In the genomic region with DNA sequence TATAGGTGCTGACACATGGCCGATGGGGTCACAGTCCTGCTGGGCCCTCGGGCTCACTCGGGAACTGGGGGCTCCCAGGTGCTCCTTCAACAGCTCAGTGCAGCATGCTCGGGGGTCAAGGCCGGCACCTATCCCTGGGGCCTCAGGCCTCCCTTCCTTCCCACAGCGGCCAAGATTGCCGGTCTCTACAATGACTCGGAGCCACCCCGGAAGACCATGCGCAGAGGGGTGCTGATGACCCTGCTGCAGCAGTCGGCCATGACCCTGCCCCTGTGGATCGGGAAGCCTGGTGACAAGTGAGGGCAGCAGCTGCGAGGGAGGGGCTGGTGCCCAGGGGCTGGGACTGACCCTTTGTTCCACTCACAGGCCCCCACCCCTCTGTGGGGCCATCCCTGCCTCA, we compare ENCODE assay signal across 22 cellular contexts. TPM values are rescaled to one million over a fixed set of nuclear protein-coding genes. Genes with fewer than 3 reads are reported as not detected.
DNase-seq lines count a peak whose midpoint lies in the region; ATAC-seq, FAIRE-seq and TF ChIP-seq lines count a peak whose summit lies in the region.
"Had no signal": no experiment of that assay in that cellular context is flagged by ENCODE, and none has a peak within 500 bp of the region (broad histone marks: within the 10 kb centered on the region; RNA-seq: fewer than 3 reads in every experiment).

No MANE protein-coding gene starts in this region.

- no peak overlapping the region for H3K4me3 ChIP-seq in kidney (ENCODE audit: low read length in 2 of 2)
- no peak overlapping the region for H3K4me3 ChIP-seq in osteoblast (ENCODE audit: insufficient read depth, low read length)
- H3K4me3 ChIP-seq in brain microvascular endothelial cell (ENCODE audit: low read depth, low read length): no peak overlapping the region
- H3K4me3 ChIP-seq: BLaER1 had no signal

- no peak overlapping the region for H2AFZ ChIP-seq in osteoblast (ENCODE audit: low read length)

- no peak for FAIRE-seq in kidney (lab: Jason Lieb, UNC)
- FAIRE-seq: A204.1, D721Med, G401.6, GM12891, GM19239 had no signal

- no peaks in the 10 kb centered on the region for H3K79me2 ChIP-seq in osteoblast (ENCODE audit: insufficient read depth, low read length)

- no peak for ATAC-seq in GM21360 (IDR thresholded peaks at IDR 0.05; ENCODE audit: unreplicated experiment)
- ATAC-seq: CD8-positive, alpha-beta T cell had no signal

- H3K4me1 Mint-ChIP-seq in CD14-positive monocyte: no peaks in the 10 kb centered on the region

- H3K4me3 Mint-ChIP-seq in CD14-positive monocyte: peak overlapping the region in 1 of 2 donors; percentile 16
- H3K4me3 Mint-ChIP-seq: CD4-positive, alpha-beta T cell; CD8-positive, alpha-beta T cell had no signal

- H4K20me1 ChIP-seq in osteoblast (ENCODE audit: insufficient read depth, low read length): no peaks in the 10 kb centered on the region
- H4K20me1 ChIP-seq: BLaER1 had no signal

- H3K4me1 ChIP-seq in kidney (ENCODE audit: control insufficient read depth in 1 of 2, insufficient read depth in 1 of 2, low read depth in 1 of 2, low read length in 2 of 2) (no peaks in the 10 kb centered on the region), osteoblast (ENCODE audit: insufficient read depth, low read length) (no peaks in the 10 kb centered on the region)
- H3K4me1 ChIP-seq: BE2C, BLaER1, Caco-2 had no signal

- in situ Hi-C loops in brain microvascular endothelial cell (cut with HindIII; ENCODE audit: low pct_ligation_motif_present, low sequenced_read_pairs): no loop called here

- peak; percentile 22 for DNase-seq in CD14-positive monocyte (ENCODE audit: low spot score)
- DNase-seq in kidney: peak; percentile 69
- DNase-seq in osteoblast (ENCODE audit: insufficient read length, low spot score, missing footprints): peak; percentile 47
- no peak for DNase-seq in brain microvascular endothelial cell
- DNase-seq: 8988T; ACHN; BE2C; C1 segment of cervical spinal cord; Caco-2; Calu3; CD4-positive, alpha-beta T cell; CD8-positive, alpha-beta T cell; DMS79 treated with DMSO at 0.1 percent for 48 hours; GF-D8 had no signal

- TF ChIP-seq CTCF in CD14-positive monocyte (IDR thresholded peaks at IDR 0.05) (no peak), kidney (IDR thresholded peaks at IDR 0.05; ENCODE audit: borderline replicate concordance, extremely low read depth, insufficient read depth) (no peak), osteoblast (IDR thresholded peaks at IDR 0.05; ENCODE audit: extremely low read depth, low read depth, low read length) (no peak), brain microvascular endothelial cell (IDR thresholded peaks at IDR 0.05; ENCODE audit: low read depth, low read length, missing control alignments) (no peak)

- peaks cover 73 to 82% of the 10 kb centered on the region in 2 donors for H3K36me3 Mint-ChIP-seq in CD14-positive monocyte

- H3K27ac Mint-ChIP-seq in CD14-positive monocyte: no peak overlapping the region
- H3K27ac Mint-ChIP-seq: CD4-positive, alpha-beta T cell had no signal

- H3K27ac ChIP-seq in kidney (ENCODE audit: low read depth in 2 of 2, low read length in 2 of 2) (no peak overlapping the region), osteoblast (ENCODE audit: low read depth, low read length) (no peak overlapping the region), brain microvascular endothelial cell (no peak overlapping the region)
- H3K27ac ChIP-seq: BLaER1 had no signal

- H3K9ac ChIP-seq in kidney (ENCODE audit: low read length in 2 of 2): no peak overlapping the region
- H3K9ac ChIP-seq: BLaER1 had no signal

- H3K36me3 ChIP-seq in kidney (ENCODE audit: control insufficient read depth in 1 of 2, insufficient read depth in 2 of 2, low read length in 2 of 2): peaks cover 16 to 18% of the 10 kb centered on the region in 2 donors
- peaks cover 14% of the 10 kb centered on the region for H3K36me3 ChIP-seq in osteoblast (ENCODE audit: insufficient read depth, low read length)
- H3K36me3 ChIP-seq in brain microvascular endothelial cell (replicated peaks): peaks cover 9% of the 10 kb centered on the region

- H3K27me3 ChIP-seq in osteoblast (ENCODE audit: insufficient read depth, low read length): no peaks in the 10 kb centered on the region
- no peaks in the 10 kb centered on the region for H3K27me3 ChIP-seq in brain microvascular endothelial cell (replicated peaks)
- H3K27me3 ChIP-seq: BE2C, BLaER1 had no signal

- H3K9me3 Mint-ChIP-seq in CD14-positive monocyte: no peaks in the 10 kb centered on the region
- H3K9me3 Mint-ChIP-seq: CD4-positive, alpha-beta T cell; CD8-positive, alpha-beta T cell had no signal

- peaks cover 0 to 4% (median 3%) of the 10 kb centered on the region in 3 donors for H3K27me3 Mint-ChIP-seq in CD14-positive monocyte (ENCODE audit: low read depth in 3 of 3)
- H3K27me3 Mint-ChIP-seq: CD4-positive, alpha-beta T cell had no signal

- intact Hi-C loops in CD14-positive monocyte (cut with micrococcal nuclease) (no loop called here), kidney (cut with DNase I) (no loop called here)

- H3K9me3 ChIP-seq in kidney (ENCODE audit: control insufficient read depth in 1 of 2, low read length in 2 of 2): no peaks in the 10 kb centered on the region
- H3K9me3 ChIP-seq in osteoblast (ENCODE audit: low read depth, low read length): no peaks in the 10 kb centered on the region
- H3K9me3 ChIP-seq: BE2C, BLaER1, Caco-2 had no signal

- H3K4me2 ChIP-seq in osteoblast (ENCODE audit: insufficient read depth, low read length): no peak overlapping the region
- H3K4me2 ChIP-seq: BLaER1 had no signal

RNA-seq across cellular contexts. Expression of a gene that starts 6.9 kb away (rescaled TPM):
- polyA plus RNA-seq in CD14-positive monocyte: 1 to 10 TPM in 1 of 2 donors, not detected in 1; 1.1 TPM
- 1.1 TPM for total RNA-seq in kidney
- 13.3 TPM for polyA plus RNA-seq in kidney (ENCODE audit: insufficient read depth, low read depth, low replicate concordance)
- not detected in 2 replicates for total RNA-seq in osteoblast

RNA-seq across cellular contexts. Expression of a gene that starts 19.9 kb away (rescaled TPM):
- polyA plus RNA-seq in CD14-positive monocyte (100 to 1,000 TPM; 320 to 362 TPM), kidney (ENCODE audit: insufficient read depth, low read depth, low replicate concordance) (50.2 TPM)
- total RNA-seq in kidney (20.7 TPM), osteoblast (1.8 and 2.9 TPM in 2 replicates)

RNA-seq across cellular contexts. Expression of a gene that starts 36.2 kb away (rescaled TPM):
- polyA plus RNA-seq in CD14-positive monocyte (10 to 100 TPM; 18.8 to 24.3 TPM), kidney (ENCODE audit: insufficient read depth, low read depth, low replicate concordance) (20.6 TPM)
- total RNA-seq in kidney (28.5 TPM), osteoblast (9.4 and 13.4 TPM in 2 replicates)

RNA-seq across cellular contexts. Expression of a gene that starts 47.9 kb away (rescaled TPM):
- not detected for polyA plus RNA-seq in CD14-positive monocyte
- total RNA-seq in kidney: 2.0 TPM
- not detected for polyA plus RNA-seq in kidney (ENCODE audit: insufficient read depth, low read depth, low replicate concordance)
- not detected in 2 replicates for total RNA-seq in osteoblast
- total RNA-seq: A673 had no signal

RNA-seq across cellular contexts. Expression of a gene that starts 51.2 kb away (rescaled TPM):
- polyA plus RNA-seq in CD14-positive monocyte: 1 to 10 TPM in 1 of 2 donors, not detected in 1; 1.9 TPM
- total RNA-seq in kidney: 64.7 TPM
- polyA plus RNA-seq in kidney (ENCODE audit: insufficient read depth, low read depth, low replicate concordance): 125 TPM
- 27.9 and 31.5 TPM in 2 replicates for total RNA-seq in osteoblast
- total RNA-seq: CD4-positive, alpha-beta T cell; CD8-positive, alpha-beta T cell had no signal
